ENCODE assay signal across 1 cellular context in the genomic region with DNA sequence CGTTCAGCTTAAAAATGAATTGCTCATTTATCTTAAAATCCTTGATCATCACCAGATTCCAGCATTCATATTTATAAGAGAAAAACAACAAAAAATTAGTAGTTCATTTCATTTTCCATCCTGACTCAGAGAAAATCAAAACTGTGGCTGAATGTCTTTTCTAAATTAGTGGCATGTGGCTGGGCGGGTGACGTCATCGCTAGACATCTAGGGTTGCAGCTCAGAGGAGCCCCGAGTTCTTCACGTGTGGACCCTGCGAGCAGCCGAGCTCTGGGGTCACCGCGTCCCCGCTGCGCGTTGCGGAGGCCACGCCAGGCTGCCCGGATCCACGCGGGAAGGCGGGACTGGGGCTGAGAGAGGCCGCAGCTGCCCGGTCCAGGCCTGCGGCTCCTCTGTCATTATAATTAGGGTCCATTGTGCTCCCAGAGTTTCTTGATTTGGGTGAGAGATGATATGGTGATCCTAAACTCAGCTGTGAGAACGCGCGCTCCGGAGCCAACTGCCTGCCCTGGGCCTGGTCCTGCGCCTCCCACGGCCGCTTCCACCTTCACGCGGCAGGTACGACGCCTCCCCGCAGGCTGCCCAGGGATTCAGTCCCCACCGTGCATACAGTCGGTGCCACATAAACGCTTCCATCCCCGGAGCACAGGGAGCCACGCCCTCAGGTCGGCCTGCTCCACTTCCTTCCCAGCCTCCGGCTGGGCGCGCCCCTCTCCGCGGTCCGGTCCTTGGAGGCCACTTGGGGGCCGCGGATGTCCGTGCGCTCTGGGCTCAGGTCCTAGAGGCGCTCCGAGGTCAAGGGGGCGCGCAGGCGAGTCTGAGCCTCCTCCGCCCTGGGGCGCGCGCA.
TF ChIP-seq lines count a peak whose summit lies in the region.

No MANE protein-coding gene starts in this region.

TF ChIP-seq in HepG2, 621 proteins besides CTCF, POLR2A, EP300 and RAD21 (continued from another document):
- peak; percentile 95 for TF ChIP-seq CREB1 (IDR thresholded peaks at IDR 0.05)
- TF ChIP-seq CREB1 (CRISPR knock-in tag; IDR thresholded peaks at IDR 0.05), result no peak
- TF ChIP-seq ZNF550 (CRISPR knock-in tag; IDR thresholded peaks at IDR 0.05; ENCODE audit: borderline replicate concordance), result no peak
- TF ChIP-seq, protein P1, sequence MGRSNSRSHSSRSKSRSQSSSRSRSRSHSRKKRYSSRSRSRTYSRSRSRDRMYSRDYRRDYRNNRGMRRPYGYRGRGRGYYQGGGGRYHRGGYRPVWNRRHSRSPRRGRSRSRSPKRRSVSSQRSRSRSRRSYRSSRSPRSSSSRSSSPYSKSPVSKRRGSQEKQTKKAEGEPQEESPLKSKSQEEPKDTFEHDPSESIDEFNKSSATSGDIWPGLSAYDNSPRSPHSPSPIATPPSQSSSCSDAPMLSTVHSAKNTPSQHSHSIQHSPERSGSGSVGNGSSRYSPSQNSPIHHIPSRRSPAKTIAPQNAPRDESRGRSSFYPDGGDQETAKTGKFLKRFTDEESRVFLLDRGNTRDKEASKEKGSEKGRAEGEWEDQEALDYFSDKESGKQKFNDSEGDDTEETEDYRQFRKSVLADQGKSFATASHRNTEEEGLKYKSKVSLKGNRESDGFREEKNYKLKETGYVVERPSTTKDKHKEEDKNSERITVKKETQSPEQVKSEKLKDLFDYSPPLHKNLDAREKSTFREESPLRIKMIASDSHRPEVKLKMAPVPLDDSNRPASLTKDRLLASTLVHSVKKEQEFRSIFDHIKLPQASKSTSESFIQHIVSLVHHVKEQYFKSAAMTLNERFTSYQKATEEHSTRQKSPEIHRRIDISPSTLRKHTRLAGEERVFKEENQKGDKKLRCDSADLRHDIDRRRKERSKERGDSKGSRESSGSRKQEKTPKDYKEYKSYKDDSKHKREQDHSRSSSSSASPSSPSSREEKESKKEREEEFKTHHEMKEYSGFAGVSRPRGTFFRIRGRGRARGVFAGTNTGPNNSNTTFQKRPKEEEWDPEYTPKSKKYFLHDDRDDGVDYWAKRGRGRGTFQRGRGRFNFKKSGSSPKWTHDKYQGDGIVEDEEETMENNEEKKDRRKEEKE (IDR thresholded peaks at IDR 0.05), result no peak
- peak; percentile 98 for TF ChIP-seq ATF7 (IDR thresholded peaks at IDR 0.05)
- TF ChIP-seq ATF7 (CRISPR knock-in tag; IDR thresholded peaks at IDR 0.05), result no peak
- no peak for TF ChIP-seq ZNF766 (CRISPR knock-in tag; IDR thresholded peaks at IDR 0.05; ENCODE audit: borderline replicate concordance)
